19 cellular contexts compared by ENCODE assay signal in genomic region chr11:83317757-83318548, GRCh38.
"Had no signal": no experiment of that assay in that cellular context is flagged by ENCODE, and none has a peak within 500 bp of the region (broad histone marks: within the 10 kb centered on the region; RNA-seq: fewer than 3 reads in every experiment).

No MANE protein-coding gene starts in this region.

- H3K27ac ChIP-seq: esophagus squamous epithelium, gastroesophageal sphincter, ovary, psoas muscle, right atrium auricular region, thyroid gland, VCaP had no signal

- H3K4me1 ChIP-seq: esophagus squamous epithelium, gastroesophageal sphincter, psoas muscle, right atrium auricular region had no signal

- ATAC-seq: gastroesophageal sphincter; left ventricle myocardium superior; natural killer cell treated with Interleukin-12 subunit alpha and Interleukin-12 subunit beta and Interleukin-15 and Interleukin-18, amount 100 ng/mL, for 72 hours; psoas muscle; stimulated activated naive CD8-positive, alpha-beta T cell treated with anti-CD3 and anti-CD28 coated beads, Interleukin-15, Interleukin-2, amounts not matched to agents 100 U/mL and 50 U/mL, for 24 hours had no signal

- H3K9me3 ChIP-seq: esophagus squamous epithelium, gastroesophageal sphincter, ovary, psoas muscle, right atrium auricular region, thyroid gland had no signal

- H3K27me3 ChIP-seq: esophagus squamous epithelium, gastroesophageal sphincter, ovary, right atrium auricular region, thyroid gland had no signal

- H3K4me3 ChIP-seq: esophagus squamous epithelium, gastroesophageal sphincter, ovary, psoas muscle, right atrium auricular region, thyroid gland had no signal

- H3K36me3 ChIP-seq: esophagus squamous epithelium, gastroesophageal sphincter, ovary, right atrium auricular region, thyroid gland had no signal

- DNase-seq: activated CD4-positive, alpha-beta T cell treated with anti-CD3 and anti-CD28 coated beads, Interleukin-2, amount 50 U/mL, for 1 hour; activated CD4-positive, CD25-positive, alpha-beta regulatory T cell treated with anti-CD3 and anti-CD28 coated beads, Interleukin-2, amount 50 U/mL, for 72 hours; activated gamma-delta T cell treated with Interleukin-2 at 50 U/mL for 16 hours; activated T-cell treated with anti-CD3 and anti-CD28 coated beads, Interleukin-2, amount 50 U/mL, for 1 hour; aorta; dermis blood vessel endothelial cell; effector CD8-positive, alpha-beta T cell; esophagus squamous epithelium; left ventricle myocardium superior; ovary; psoas muscle; stimulated activated CD4-positive, alpha-beta T cell treated with anti-CD3 and anti-CD28 coated beads, Interleukin-12 subunit alpha, Interleukin-12 subunit beta, amount 100 ng/mL, for 4 hours; stimulated activated CD4-positive, alpha-beta T cell treated with anti-CD3 and anti-CD28 coated beads, Interleukin-4, amount 100 ng/mL, for 4 hours; stimulated activated naive CD8-positive, alpha-beta T cell treated with anti-CD3 and anti-CD28 coated beads, Interleukin-15, Interleukin-2, amounts not matched to agents 100 U/mL and 50 U/mL, for 24 hours had no signal
